Comparison of ENCODE assay signal across 8 cellular contexts in the genomic region with DNA sequence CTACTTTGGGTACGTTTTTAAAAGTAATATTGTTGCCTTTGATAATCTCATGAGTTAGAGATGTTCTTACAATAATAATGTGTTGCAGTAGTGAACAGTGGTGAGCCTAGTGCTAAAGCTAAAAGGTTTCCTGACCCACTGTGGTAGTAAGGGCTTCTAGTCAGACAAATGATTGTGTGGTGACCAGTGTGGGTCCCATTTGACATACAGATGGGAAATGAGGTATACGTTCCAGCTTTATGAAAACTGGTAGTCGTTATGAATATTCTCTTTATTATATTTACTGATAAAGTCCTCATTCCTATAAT. TPM values are rescaled to one million over a fixed set of nuclear protein-coding genes. Genes with fewer than 3 reads are reported as not detected.
A peak's percentile ranks its signal among the peaks of the same experiment; 100 is the strongest.
DNase-seq lines count a peak whose midpoint lies in the region; ATAC-seq and TF ChIP-seq lines count a peak whose summit lies in the region.

No MANE protein-coding gene starts in this region.

- H3K27ac ChIP-seq in HUES6 (ENCODE audit: low read depth, low read length) (no peak overlapping the region), adrenal gland (peak overlapping the region in 3 of 5 donors; percentile 100), mesendoderm (ENCODE audit: low read depth, low read length) (no peak overlapping the region)

- H3K27me3 ChIP-seq in HUES6 (ENCODE audit: control insufficient read depth, insufficient read depth, low read length), result no peaks in the 10 kb centered on the region
- no peaks in the 10 kb centered on the region for H3K27me3 ChIP-seq in adrenal gland
- H3K27me3 ChIP-seq in mesendoderm (ENCODE audit: insufficient read depth, low read length, poor library complexity), result no peaks in the 10 kb centered on the region

- H3K4me1 ChIP-seq in HUES6 (ENCODE audit: control insufficient read depth, insufficient read depth, low read length), result peaks cover 14% of the 10 kb centered on the region
- H3K4me1 ChIP-seq in adrenal gland (replicated peaks in 1 of 2), result peaks cover 7 to 25% of the 10 kb centered on the region in 2 donors
- H3K4me1 ChIP-seq in mesendoderm (ENCODE audit: control insufficient read depth, low read depth, low read length), result peaks cover 5% of the 10 kb centered on the region

- no peaks in the 10 kb centered on the region for H3K9me3 ChIP-seq in HUES6 (ENCODE audit: control insufficient read depth, insufficient read depth, low read depth, low read length)
- no peaks in the 10 kb centered on the region for H3K9me3 ChIP-seq in adrenal gland (replicated peaks in 1 of 3)

- no peak for DNase-seq in AG10803 (ENCODE audit: low read depth)
- no peak for DNase-seq in adrenal gland
- no peak for DNase-seq in mesendoderm
- DNase-seq in NCI-H2029 (lab: John Stamatoyannopoulos, UW), result no peak
- DNase-seq in AG08396 (ENCODE audit: low spot score), result no peak

- peaks cover 13% of the 10 kb centered on the region for H3K79me2 ChIP-seq in mesendoderm (ENCODE audit: control insufficient read depth, insufficient read depth, low read length)

- H3K4me3 ChIP-seq in AG10803 (ENCODE audit: low read length) (peak overlapping the region; percentile 94), HUES6 (ENCODE audit: low read depth, low read length) (peak overlapping the region; percentile 99), adrenal gland (peak overlapping the region in 1 of 4 donors; percentile 88), mesendoderm (ENCODE audit: low read length) (no peak overlapping the region)

- WGBS in adrenal gland, 4 donors, result 30 to 44% (median 40%) methylated on average over 3 of the region's 3 CpGs
- no CpG with 5 or more reads among the region's 3 CpGs for WGBS in mesendoderm (ENCODE audit: extremely low coverage, insufficient coverage, low lambda C conversion rate)

- H3K56ac ChIP-seq in mesendoderm (ENCODE audit: low read length), result peak overlapping the region; percentile 47

- no peak overlapping the region for H4K8ac ChIP-seq in mesendoderm (ENCODE audit: low read depth, low read length)

- H3K18ac ChIP-seq in mesendoderm (ENCODE audit: low read length), result no peak overlapping the region

- H3K36me3 ChIP-seq in HUES6 (ENCODE audit: control insufficient read depth, insufficient read depth, low read length) (peaks cover 6% of the 10 kb centered on the region; the same call in 1 of the 2 replicates), adrenal gland (replicated peaks in 1 of 2) (no peaks in the 10 kb centered on the region), mesendoderm (ENCODE audit: control insufficient read depth, insufficient read depth, low read length) (no peaks in the 10 kb centered on the region)

- H3K4ac ChIP-seq in mesendoderm (ENCODE audit: low read depth, low read length), result no peak overlapping the region

- no peak overlapping the region for H2BK120ac ChIP-seq in mesendoderm (ENCODE audit: low read depth, low read length)

- H2BK15ac ChIP-seq in mesendoderm (replicated peaks; ENCODE audit: low read depth), result no peak overlapping the region

- H2BK5ac ChIP-seq in mesendoderm (ENCODE audit: low read length), result no peak overlapping the region

- peak overlapping the region; percentile 99 for H3K9ac ChIP-seq in HUES6 (ENCODE audit: low read length)
- H3K9ac ChIP-seq in mesendoderm (ENCODE audit: low read length), result peak overlapping the region; percentile 100

- H4K5ac ChIP-seq in mesendoderm (ENCODE audit: low read length), result no peak overlapping the region

- intact Hi-C loops in adrenal gland (cut with DNase I), result no loop called here

- TF ChIP-seq POLR2A in adrenal gland (IDR thresholded peaks at IDR 0.05), result no peak

- H3K4me2 ChIP-seq in mesendoderm (ENCODE audit: low read length), result peak overlapping the region; percentile 81

- no peak overlapping the region for H3K23ac ChIP-seq in mesendoderm (ENCODE audit: low read length)

- peaks cover 1% of the 10 kb centered on the region for H3K79me1 ChIP-seq in mesendoderm (ENCODE audit: low read length)

- TF ChIP-seq CTCF in AG10803 (conservative IDR thresholded peaks at IDR 0.05; ENCODE audit: low read length) (no peak), adrenal gland (IDR thresholded peaks at IDR 0.05) (no peak)

- ATAC-seq in GM18517 (IDR thresholded peaks at IDR 0.05; ENCODE audit: unreplicated experiment), result no peak
- no peak for ATAC-seq in GM19324 (IDR thresholded peaks at IDR 0.05; ENCODE audit: low FRiP score, unreplicated experiment)

- H2AK5ac ChIP-seq in mesendoderm (ENCODE audit: low read length), result no peak overlapping the region

RNA-seq across cellular contexts. Expression of a gene that starts 1.8 kb away (rescaled TPM):
- 10 to 100 TPM in 2 of 8 donors, 1 to 10 TPM in 6; 3.1 to 14.2 (median 6.2) TPM for total RNA-seq in adrenal gland
- polyA plus RNA-seq in adrenal gland, result 1 to 10 TPM; 1.4 to 2.5 (median 1.9) TPM
- polyA plus RNA-seq in mesendoderm (2013, experiment 1 of 2), result 3.3 TPM
- polyA plus RNA-seq in mesendoderm (2013, experiment 2 of 2), result 3.6 TPM

Comparison
In these comparisons a context has a peak if more than half of its experiments do, and no peak if none do; other contexts are left out.
1. H3K27ac ChIP-seq: peak in adrenal gland (3 of 5); none in HUES6 (single experiment) and mesendoderm (single experiment).